In genomic region chr5:76838481-76839261, GRCh38 we compare ENCODE assay signal across 15 cellular contexts. TPM values are rescaled to one million over a fixed set of nuclear protein-coding genes. Genes with fewer than 3 reads are reported as not detected.
DNase-seq lines count a peak whose midpoint lies in the region; ATAC-seq and TF ChIP-seq lines count a peak whose summit lies in the region.
"Had no signal": no experiment of that assay in that cellular context is flagged by ENCODE, and none has a peak within 500 bp of the region (broad histone marks: within the 10 kb centered on the region; RNA-seq: fewer than 3 reads in every experiment).

No MANE protein-coding gene starts in this region.

- peak overlapping the region; percentile 30 for H4K8ac ChIP-seq in mesenchymal stem cell (ENCODE audit: low read length)

- H3K27ac Mint-ChIP-seq in brain = peak overlapping the region in 3 of 5 experiments; percentile 3 to 80 (median 61)
- H3K27ac Mint-ChIP-seq: activated naive CD8-positive, alpha-beta T cell; B cell had no signal

- peaks cover 0 to 4% (median 0%) of the 10 kb centered on the region in 5 experiments for H3K9me3 Mint-ChIP-seq in brain

- peaks cover 8% of the 10 kb centered on the region for H3K79me1 ChIP-seq in mesenchymal stem cell (replicated peaks; ENCODE audit: low read length, poor library complexity, severe bottlenecking)

- H3K4me3 ChIP-seq in AG10803 (ENCODE audit: low read length) (no peak overlapping the region), HUES6 (ENCODE audit: low read depth, low read length) (no peak overlapping the region), mesenchymal stem cell (ENCODE audit: insufficient read depth in 1 of 2, low read depth in 1 of 2, low read length in 2 of 2) (no peak overlapping the region), left ventricle myocardium inferior (no peak overlapping the region)
- H3K4me3 ChIP-seq: HAP-1, stomach had no signal

- no peaks in the 10 kb centered on the region for H3K4me1 Mint-ChIP-seq in brain
- H3K4me1 Mint-ChIP-seq: B cell had no signal

- H3K9ac ChIP-seq in HUES6 (ENCODE audit: low read length) (peak overlapping the region; percentile 21), mesenchymal stem cell (ENCODE audit: low read length) (no peak overlapping the region)

- no peaks in the 10 kb centered on the region for H3K9me3 ChIP-seq in HUES6 (ENCODE audit: control insufficient read depth, insufficient read depth, low read depth, low read length)
- H3K9me3 ChIP-seq in mesenchymal stem cell (ENCODE audit: control insufficient read depth, low read length) = no peaks in the 10 kb centered on the region
- H3K9me3 ChIP-seq in left ventricle myocardium inferior (replicated peaks) = no peaks in the 10 kb centered on the region
- H3K9me3 ChIP-seq: HAP-1, stomach had no signal

- no peak overlapping the region for H2BK15ac ChIP-seq in mesenchymal stem cell (ENCODE audit: low read depth, poor library complexity, severe bottlenecking)

- no peak overlapping the region for H2AK5ac ChIP-seq in mesenchymal stem cell (ENCODE audit: low read length, severe bottlenecking)

- no peak overlapping the region for H2AFZ ChIP-seq in mesenchymal stem cell (ENCODE audit: low read depth, low read length)

- WGBS in mesenchymal stem cell = 7% methylated on average over 6 of the region's 7 CpGs

- no peaks in the 10 kb centered on the region for H3K36me3 Mint-ChIP-seq in brain

- DNase-seq in AG10803 (ENCODE audit: low read depth) = peak; percentile 40
- peak; percentile 86 for DNase-seq in mesenchymal stem cell
- DNase-seq in left ventricle myocardium inferior = no peak
- no peak for DNase-seq in NCI-H2107 (lab: John Stamatoyannopoulos, UW)
- DNase-seq: NCI-H1048, nucleus accumbens, stomach had no signal

- H3K18ac ChIP-seq in mesenchymal stem cell (ENCODE audit: low read depth in 1 of 2, low read length in 2 of 2) = no peak overlapping the region

- H3K27ac ChIP-seq in HUES6 (ENCODE audit: low read depth, low read length) = no peak overlapping the region
- peak overlapping the region; percentile 36 for H3K27ac ChIP-seq in mesenchymal stem cell (ENCODE audit: low read length, poor library complexity, severe bottlenecking)
- no peak overlapping the region for H3K27ac ChIP-seq in left ventricle myocardium inferior (replicated peaks)

- no peak overlapping the region for H2BK120ac ChIP-seq in mesenchymal stem cell (ENCODE audit: low read depth, low read length)

- no peak overlapping the region for H3K14ac ChIP-seq in mesenchymal stem cell (ENCODE audit: low read length in 2 of 2)

- ATAC-seq in GM19463 (IDR thresholded peaks at IDR 0.05; ENCODE audit: unreplicated experiment) (no peak), HG03442 (IDR thresholded peaks at IDR 0.05; ENCODE audit: unreplicated experiment) (no peak)

- no peak overlapping the region for H4K91ac ChIP-seq in mesenchymal stem cell (ENCODE audit: low read length)

- TF ChIP-seq CTCF in AG10803 (conservative IDR thresholded peaks at IDR 0.05; ENCODE audit: low read length) = no peak
- no peak for TF ChIP-seq CTCF in brain (conservative IDR thresholded peaks at IDR 0.05)
- TF ChIP-seq CTCF in left ventricle myocardium inferior (IDR thresholded peaks at IDR 0.05; ENCODE audit: borderline replicate concordance) = no peak

- no peak overlapping the region for H3K4me3 Mint-ChIP-seq in brain
- H3K4me3 Mint-ChIP-seq: activated naive CD8-positive, alpha-beta T cell; B cell had no signal

- H2BK12ac ChIP-seq in mesenchymal stem cell (ENCODE audit: low read length in 2 of 2) = no peak overlapping the region

- H3K36me3 ChIP-seq in HUES6 (ENCODE audit: control insufficient read depth, insufficient read depth, low read length) (peaks cover 32% of the 10 kb centered on the region), mesenchymal stem cell (ENCODE audit: control insufficient read depth in 1 of 2, insufficient read depth in 2 of 2, low read depth in 1 of 2, low read length in 2 of 2) (peaks cover 4 to 7% of the 10 kb centered on the region in 2 experiments), left ventricle myocardium inferior (no peaks in the 10 kb centered on the region)

- no peaks in the 10 kb centered on the region for H3K27me3 ChIP-seq in HUES6 (ENCODE audit: control insufficient read depth, insufficient read depth, low read length)
- no peaks in the 10 kb centered on the region for H3K27me3 ChIP-seq in mesenchymal stem cell (ENCODE audit: control insufficient read depth in 1 of 2, insufficient read depth in 1 of 2, low read length in 2 of 2)
- H3K27me3 ChIP-seq in left ventricle myocardium inferior (ENCODE audit: low read depth) = no peaks in the 10 kb centered on the region
- H3K27me3 ChIP-seq: stomach had no signal

- H3K27me3 Mint-ChIP-seq in brain = no peaks in the 10 kb centered on the region

- H3K4ac ChIP-seq in mesenchymal stem cell (ENCODE audit: low read depth in 1 of 2, low read length in 2 of 2) = no peak overlapping the region

- peaks cover 18% of the 10 kb centered on the region; the same call in 1 of the 2 replicates for H3K4me1 ChIP-seq in HUES6 (ENCODE audit: control insufficient read depth, insufficient read depth, low read length)
- H3K4me1 ChIP-seq in mesenchymal stem cell (ENCODE audit: control insufficient read depth, insufficient read depth, low read depth, low read length) = peaks cover 9% of the 10 kb centered on the region
- no peaks in the 10 kb centered on the region for H3K4me1 ChIP-seq in left ventricle myocardium inferior

- no peak overlapping the region for H2BK5ac ChIP-seq in mesenchymal stem cell (ENCODE audit: low read depth, low read length, poor library complexity, severe bottlenecking)

- intact Hi-C loops in left ventricle myocardium inferior (cut with micrococcal nuclease) = no loop called here

- H3K23ac ChIP-seq in mesenchymal stem cell (ENCODE audit: low read length in 2 of 2) = no peak overlapping the region

- no peak overlapping the region for H3K4me2 ChIP-seq in mesenchymal stem cell (ENCODE audit: low read length, poor library complexity, severe bottlenecking)

RNA-seq across cellular contexts. Expression of gene S100Z, which starts 11.1 kb away (rescaled TPM):
- not detected for polyA plus RNA-seq in brain (ENCODE audit: insufficient read depth, low read depth, low replicate concordance)
- polyA plus RNA-seq in mesenchymal stem cell (2013, experiment 1 of 2) = not detected
- polyA plus RNA-seq in mesenchymal stem cell (2013, experiment 2 of 2) = not detected
- total RNA-seq in left ventricle myocardium inferior = not detected
- total RNA-seq: SK-MEL-5 had no signal

RNA-seq across cellular contexts. Expression of gene F2RL1, which starts 19.8 kb away (rescaled TPM):
- polyA plus RNA-seq in brain (ENCODE audit: insufficient read depth, low read depth, low replicate concordance) = 0.42 TPM
- 51.1 TPM for polyA plus RNA-seq in mesenchymal stem cell (2013, experiment 1 of 2)
- polyA plus RNA-seq in mesenchymal stem cell (2013, experiment 2 of 2) = 51.8 TPM
- 2.0 TPM for total RNA-seq in left ventricle myocardium inferior

Comparison
In these comparisons a context has a peak if more than half of its experiments do, and no peak if none do; other contexts are left out.
1. DNase-seq: peak in AG10803 (single experiment) and mesenchymal stem cell (single experiment); none in left ventricle myocardium inferior (single experiment) and NCI-H2107 (single experiment).